Comparison of ENCODE assay signal across 8 cellular contexts in the genomic region with DNA sequence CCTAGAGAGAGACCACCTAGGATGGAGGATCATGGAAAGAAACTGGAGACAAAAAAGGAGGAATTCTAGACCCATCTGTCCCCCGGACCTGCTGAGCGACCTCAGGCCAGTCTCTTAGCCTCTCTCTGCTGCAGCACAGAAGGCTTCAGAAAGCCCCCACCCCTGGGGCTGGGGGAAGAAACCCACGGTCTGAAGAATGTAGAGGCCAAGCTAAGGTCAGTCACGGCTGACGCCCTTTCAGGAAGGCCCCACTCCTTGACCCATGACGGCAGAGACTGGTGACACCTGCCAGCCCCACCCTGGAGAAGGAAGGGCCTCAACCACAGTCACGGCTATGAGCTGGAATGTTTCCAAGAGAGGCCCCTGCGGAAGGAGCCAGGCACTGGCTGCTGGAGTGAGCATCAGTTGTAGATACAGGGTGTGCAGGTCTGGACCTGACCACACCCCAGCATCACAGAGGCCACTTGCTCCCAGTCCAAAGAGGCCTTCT.
DNase-seq lines count a peak whose midpoint lies in the region; ATAC-seq and TF ChIP-seq lines count a peak whose summit lies in the region.

No MANE protein-coding gene starts in this region.

- peak overlapping the region; percentile 22 to 67 (median 61) for H3K27ac Mint-ChIP-seq in nephron
- no peak overlapping the region for H3K27ac Mint-ChIP-seq in immature natural killer cell
- no peak overlapping the region for H3K27ac Mint-ChIP-seq in activated naive CD8-positive, alpha-beta T cell treated with anti-CD3 and anti-CD28 coated beads for 36 hours

- H3K36me3 Mint-ChIP-seq in nephron (ENCODE audit: low read depth) (no peaks in the 10 kb centered on the region), immature natural killer cell (no peaks in the 10 kb centered on the region)
- no peaks in the 10 kb centered on the region for H3K36me3 Mint-ChIP-seq in activated naive CD8-positive, alpha-beta T cell treated with anti-CD3 and anti-CD28 coated beads for 36 hours

- no peaks in the 10 kb centered on the region for H3K36me3 ChIP-seq in HAP-1 (replicated peaks)

- H3K27me3 Mint-ChIP-seq in nephron (ENCODE audit: low read depth): peaks cover 12% of the 10 kb centered on the region
- peaks cover 0 to 5% (median 2%) of the 10 kb centered on the region in 3 donors for H3K27me3 Mint-ChIP-seq in immature natural killer cell (ENCODE audit: low read depth in 3 of 3)
- H3K27me3 Mint-ChIP-seq in activated naive CD8-positive, alpha-beta T cell treated with anti-CD3 and anti-CD28 coated beads for 36 hours: no peaks in the 10 kb centered on the region

- no peak for TF ChIP-seq CTCF in nephron (IDR thresholded peaks at IDR 0.05; ENCODE audit: unreplicated experiment in 3 of 3)

- H3K4me1 ChIP-seq in HAP-1: no peaks in the 10 kb centered on the region

- H3K4me1 Mint-ChIP-seq in nephron (peaks cover 37% of the 10 kb centered on the region), immature natural killer cell (no peaks in the 10 kb centered on the region)
- no peaks in the 10 kb centered on the region for H3K4me1 Mint-ChIP-seq in activated naive CD8-positive, alpha-beta T cell treated with anti-CD3 and anti-CD28 coated beads for 36 hours

- H3K27me3 ChIP-seq in HAP-1 (ENCODE audit: low read depth): no peaks in the 10 kb centered on the region

- in situ Hi-C loops in HAP-1 (cut with MboI; ENCODE audit: low sequenced_read_pairs): no loop called here

- peak; percentile 44 for TF ChIP-seq POLR2A in GM18505 (IDR thresholded peaks at IDR 0.05; ENCODE audit: borderline replicate concordance, extremely low read depth, insufficient read depth, insufficient read length)

- no peaks in the 10 kb centered on the region for H3K9me3 ChIP-seq in HAP-1

- ATAC-seq in GM18505 (IDR thresholded peaks at IDR 0.05; ENCODE audit: unreplicated experiment): peak; percentile 60
- peak; percentile 81 for ATAC-seq in GM21576 (IDR thresholded peaks at IDR 0.05; ENCODE audit: unreplicated experiment)
- peak; percentile 82 for ATAC-seq in HG03565 (IDR thresholded peaks at IDR 0.05; ENCODE audit: unreplicated experiment)

- no peaks in the 10 kb centered on the region for H3K9me3 Mint-ChIP-seq in nephron
- no peaks in the 10 kb centered on the region for H3K9me3 Mint-ChIP-seq in immature natural killer cell
- no peaks in the 10 kb centered on the region for H3K9me3 Mint-ChIP-seq in activated naive CD8-positive, alpha-beta T cell treated with anti-CD3 and anti-CD28 coated beads for 36 hours

- no peak overlapping the region for H3K4me3 Mint-ChIP-seq in nephron
- H3K4me3 Mint-ChIP-seq in immature natural killer cell: no peak overlapping the region
- no peak overlapping the region for H3K4me3 Mint-ChIP-seq in activated naive CD8-positive, alpha-beta T cell treated with anti-CD3 and anti-CD28 coated beads for 36 hours

- DNase-seq in immature natural killer cell: no peak
- no peak for DNase-seq in HAP-1 (ENCODE audit: low spot score in 2 of 2)
- no peak for DNase-seq in NCI-H226
- no peak for DNase-seq in activated naive CD8-positive, alpha-beta T cell treated with anti-CD3 and anti-CD28 coated beads for 36 hours

- H3K4me3 ChIP-seq in HAP-1: no peak overlapping the region

Comparison
In these comparisons a context has a peak if more than half of its experiments do, and no peak if none do; other contexts are left out.
1. H3K27ac Mint-ChIP-seq: peak in nephron (3 of 3); none in immature natural killer cell (0 of 6) and activated naive CD8-positive, alpha-beta T cell treated with anti-CD3 and anti-CD28 coated beads for 36 hours (single experiment).
2. Peak in every context shown above with its lines, with median percentiles within 50 percentile points of each other: ATAC-seq.